1 cellular context compared by ENCODE assay signal in genomic region chr6:131575834-131576478, GRCh38.
TF ChIP-seq lines count a peak whose summit lies in the region.

No MANE protein-coding gene starts in this region.

TF ChIP-seq in K562, 482 proteins besides CTCF, POLR2A, EP300 and RAD21:
- TF ChIP-seq CHD4 (IDR thresholded peaks at IDR 0.05; ENCODE audit: insufficient read depth, insufficient replicate concordance, low read depth, low read length, poor library complexity, severe bottlenecking), result no peak
- TF ChIP-seq EHMT2 (IDR thresholded peaks at IDR 0.05), result no peak
- no peak for TF ChIP-seq ZNF134 (CRISPR knock-in tag; conservative IDR thresholded peaks at IDR 0.05)
- TF ChIP-seq SRSF7 (optimal IDR thresholded peaks at IDR 0.05; ENCODE audit: low read depth, low read length), result no peak
- no peak for TF ChIP-seq AFF4 (CRISPR knock-in tag; IDR thresholded peaks at IDR 0.05)
- TF ChIP-seq MEF2D (tag; conservative IDR thresholded peaks at IDR 0.05; ENCODE audit: low read depth), result no peak
- 0 out of 2 replicates have a peak, but pooled peaks have one; percentile 17 for TF ChIP-seq CEBPB (tag; IDR thresholded peaks at IDR 0.05)
- no peak for TF ChIP-seq ZNF76 (CRISPR knock-in tag; IDR thresholded peaks at IDR 0.05; ENCODE audit: borderline replicate concordance)
